21 cellular contexts compared by ENCODE assay signal in the genomic region with DNA sequence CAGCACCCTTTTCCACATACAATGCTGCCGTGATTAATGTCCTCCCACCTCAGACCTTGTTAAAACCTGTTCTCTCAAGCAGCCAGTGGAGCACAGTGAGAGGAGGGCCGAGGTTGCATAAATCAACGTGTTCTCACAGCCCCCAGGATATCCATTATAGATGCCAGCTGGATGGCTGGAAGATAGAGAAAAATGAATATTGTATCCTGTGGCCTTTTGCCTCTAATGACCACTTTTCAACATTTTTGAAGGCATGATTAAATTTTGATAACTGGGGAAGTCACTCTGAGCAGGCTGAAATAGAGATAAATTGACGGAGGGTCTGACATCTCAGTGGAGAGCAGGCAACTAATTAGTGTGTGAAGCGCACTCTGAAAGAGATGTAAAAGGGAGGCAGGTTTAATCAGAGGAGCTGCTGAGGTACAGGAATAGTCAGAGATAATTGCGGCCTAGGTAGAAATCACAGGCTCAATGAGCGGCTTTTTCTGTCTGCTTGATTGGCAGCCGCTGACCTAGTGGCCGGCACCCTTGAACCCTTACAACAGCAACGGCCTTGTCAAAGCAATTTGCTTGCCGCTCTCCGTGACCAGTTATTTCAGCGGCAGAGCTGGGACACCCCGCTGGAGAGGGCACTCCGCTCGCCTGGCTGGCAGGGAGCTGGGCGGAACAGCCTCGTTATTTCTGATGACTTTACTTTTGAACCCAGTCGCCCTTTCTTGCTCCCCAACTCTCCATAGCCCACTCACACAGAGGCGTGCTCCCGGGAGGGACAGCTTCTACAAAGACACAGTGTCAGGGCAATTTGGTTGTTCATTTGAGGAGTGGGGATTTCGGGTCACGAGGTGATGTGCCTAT.
A peak's percentile ranks its signal among the peaks of the same experiment; 100 is the strongest.
DNase-seq lines count a peak whose midpoint lies in the region; ATAC-seq and TF ChIP-seq lines count a peak whose summit lies in the region.
"Had no signal": no experiment of that assay in that cellular context is flagged by ENCODE, and none has a peak within 500 bp of the region (broad histone marks: within the 10 kb centered on the region; RNA-seq: fewer than 3 reads in every experiment).

No MANE protein-coding gene starts in this region.

- H3K27ac Mint-ChIP-seq in GM23338 = no peak overlapping the region
- no peak overlapping the region for H3K27ac Mint-ChIP-seq in neural crest cell (ENCODE audit: unreplicated experiment)
- H3K27ac Mint-ChIP-seq: activated naive CD8-positive, alpha-beta T cell; activated T-helper 2 cell treated with anti-CD3 and anti-CD28 coated beads, Interferon-gamma antibody, Interleukin-2, Interleukin-4, amounts not matched to agents 10 μg/mL and 5 μg/mL and 100 μg/mL, durations not matched to agents 14 hours and 24 hours and 36 hours had no signal

- H3K9me2 ChIP-seq in GM23338 (ENCODE audit: insufficient read depth) = peaks cover 5% of the 10 kb centered on the region; the same call in 1 of the 2 replicates

- WGBS in heart right ventricle, 2 donors = 69 to 73% methylated on average over 23 of the region's 23 CpGs

- H3F3A ChIP-seq in GM23338 (replicated peaks; ENCODE audit: low read depth) = no peaks in the 10 kb centered on the region

- DNase-seq in GM23338 (ENCODE audit: low spot score) (no peak), NCI-H2081 treated with DMSO at 0.1 percent for 48 hours (lab: John Stamatoyannopoulos, UW) (peak; percentile 85), ecto neural progenitor cell (ENCODE audit: low spot score) (peak; percentile 50), neural crest cell (ENCODE audit: low read depth, low spot score) (peak; percentile 21), MV-4-11 (lab: John Stamatoyannopoulos, UW) (no peak), GDM1 (lab: John Stamatoyannopoulos, UW) (no peak), heart right ventricle (no peak)
- no peak for DNase-seq in activated CD4-positive, CD25-positive, alpha-beta regulatory T cell treated with anti-CD3 and anti-CD28 coated beads, Interleukin-2, amount 50 U/mL, for 72 hours
- DNase-seq: activated CD4-positive, alpha-beta T cell treated with anti-CD3 and anti-CD28 coated beads, Interleukin-2, amount 50 U/mL, for 48 hours; activated CD4-positive, CD25-positive, alpha-beta regulatory T cell; activated CD8-positive, alpha-beta memory T cell treated with anti-CD3 and anti-CD28 coated beads, Interleukin-2, amount 50 U/mL, for 48 hours; C1 segment of cervical spinal cord; dorsolateral prefrontal cortex; H9; NCI-H1092 treated with DMSO at 0.1 percent for 48 hours; SW 1271 had no signal

- no peak overlapping the region for H2AFZ ChIP-seq in GM23338

- TF ChIP-seq CTCF in GM23338 (conservative IDR thresholded peaks at IDR 0.05; ENCODE audit: low read depth in 2 of 2) (no peak), neural crest cell (conservative IDR thresholded peaks at IDR 0.05) (no peak), heart right ventricle (IDR thresholded peaks at IDR 0.05) (no peak)

- H3K27me3 Mint-ChIP-seq in GM23338 (ENCODE audit: insufficient read depth, low read depth, poor library complexity) (peaks cover 4% of the 10 kb centered on the region), neural crest cell (ENCODE audit: low read depth) (peaks cover 3% of the 10 kb centered on the region)
- H3K27me3 Mint-ChIP-seq: central memory CD8-positive, alpha-beta T cell had no signal

- no peaks in the 10 kb centered on the region for H3K79me2 ChIP-seq in GM23338 (replicated peaks; ENCODE audit: insufficient read depth)

- no peaks in the 10 kb centered on the region for H3K36me3 ChIP-seq in GM23338 (ENCODE audit: insufficient read depth)
- no peaks in the 10 kb centered on the region for H3K36me3 ChIP-seq in heart right ventricle
- H3K36me3 ChIP-seq: ascending aorta, suprapubic skin had no signal

- H4K20me1 ChIP-seq in GM23338 (replicated peaks; ENCODE audit: insufficient read depth) = no peaks in the 10 kb centered on the region

- no peaks in the 10 kb centered on the region for H3K27me3 ChIP-seq in GM23338 (ENCODE audit: insufficient read depth)
- H3K27me3 ChIP-seq in heart right ventricle = no peaks in the 10 kb centered on the region
- H3K27me3 ChIP-seq: ascending aorta, suprapubic skin had no signal

- no peaks in the 10 kb centered on the region for H3K36me3 Mint-ChIP-seq in GM23338 (ENCODE audit: low read depth)
- no peaks in the 10 kb centered on the region for H3K36me3 Mint-ChIP-seq in neural crest cell (ENCODE audit: low read depth)
- H3K36me3 Mint-ChIP-seq: activated naive CD8-positive, alpha-beta T cell had no signal

- H3K4me3 Mint-ChIP-seq in GM23338 (no peak overlapping the region), neural crest cell (no peak overlapping the region)
- H3K4me3 Mint-ChIP-seq: activated naive CD8-positive, alpha-beta T cell; central memory CD8-positive, alpha-beta T cell; H9 had no signal

- H3K4me1 ChIP-seq in GM23338 (ENCODE audit: insufficient read depth) (no peaks in the 10 kb centered on the region), heart right ventricle (no peaks in the 10 kb centered on the region)
- H3K4me1 ChIP-seq: ascending aorta, suprapubic skin had no signal

- no peak overlapping the region for H3K4me2 ChIP-seq in GM23338

- H3K27ac ChIP-seq in GM23338 (ENCODE audit: low read depth) = 0 out of 2 replicates have a peak overlapping the region, but pooled peaks have one; percentile 50
- no peak overlapping the region for H3K27ac ChIP-seq in heart right ventricle
- H3K27ac ChIP-seq: ascending aorta, dorsolateral prefrontal cortex, suprapubic skin had no signal

- H3K4me1 Mint-ChIP-seq in GM23338 (0 out of 3 replicates have a peak, but pooled peaks cover 2% of the 10 kb centered on the region), neural crest cell (peaks cover 34% of the 10 kb centered on the region)
- H3K4me1 Mint-ChIP-seq: central memory CD8-positive, alpha-beta T cell; H9 had no signal

- intact Hi-C loops in heart right ventricle (cut with DNase I) = loop anchor here in 1 of 10 donors (5.0 kb wide), 1 partner anchor 250 kb away; no protein-coding TSS in a partner anchor

- ATAC-seq in GM23338 (no peak), heart right ventricle (no peak)

- no peaks in the 10 kb centered on the region for H3K9me3 Mint-ChIP-seq in GM23338
- H3K9me3 Mint-ChIP-seq in neural crest cell = no peaks in the 10 kb centered on the region
- H3K9me3 Mint-ChIP-seq: activated T-helper 2 cell treated with anti-CD3 and anti-CD28 coated beads, Interferon-gamma antibody, Interleukin-2, Interleukin-4, amounts not matched to agents 10 μg/mL and 5 μg/mL and 100 μg/mL, durations not matched to agents 14 hours and 24 hours and 36 hours; central memory CD8-positive, alpha-beta T cell; H9 had no signal

- no peaks in the 10 kb centered on the region for H3K9me3 ChIP-seq in heart right ventricle
- H3K9me3 ChIP-seq: ascending aorta, suprapubic skin had no signal

- no peak overlapping the region for H3K4me3 ChIP-seq in GM23338
- H3K4me3 ChIP-seq in heart right ventricle = no peak overlapping the region
- H3K4me3 ChIP-seq: ascending aorta, dorsolateral prefrontal cortex, suprapubic skin had no signal

TF ChIP-seq in GM23338, 12 proteins besides CTCF, POLR2A, EP300 and RAD21 (continues in another document):
- TF ChIP-seq ZNF114 (CRISPR knock-in tag; IDR thresholded peaks at IDR 0.05) = no peak

Comparison
In these comparisons a context has a peak if more than half of its experiments do, and no peak if none do; other contexts are left out.
1. DNase-seq: peak in NCI-H2081 treated with DMSO at 0.1 percent for 48 hours (single experiment), ecto neural progenitor cell (single experiment) and neural crest cell (single experiment); none in GM23338 (single experiment), MV-4-11 (single experiment), activated CD4-positive, CD25-positive, alpha-beta regulatory T cell treated with anti-CD3 and anti-CD28 coated beads, Interleukin-2, amount 50 U/mL, for 72 hours (single experiment), GDM1 (single experiment) and heart right ventricle (0 of 2).